In genomic region chr1:119139393-119139792, GRCh38 we compare ENCODE assay signal across 8 cellular contexts.
DNase-seq lines count a peak whose midpoint lies in the region; ATAC-seq, FAIRE-seq and TF ChIP-seq lines count a peak whose summit lies in the region.

No MANE protein-coding gene starts in this region.

- H3K27ac ChIP-seq in RWPE2 (ENCODE audit: poor library complexity, severe bottlenecking), result peak overlapping the region; percentile 62

- H3K9me3 ChIP-seq in HAP-1 (no peaks in the 10 kb centered on the region), RWPE2 (ENCODE audit: severe bottlenecking) (no peaks in the 10 kb centered on the region)

- H3K4me3 ChIP-seq in HAP-1 (peak overlapping the region; percentile 79), RWPE2 (ENCODE audit: severe bottlenecking) (peak overlapping the region; percentile 51), fibroblast of mammary gland (ENCODE audit: control insufficient read depth, low read depth, low read length) (peak overlapping the region; percentile 83)

- H3K36me3 ChIP-seq in HAP-1 (replicated peaks), result no peaks in the 10 kb centered on the region
- H3K36me3 ChIP-seq in RWPE2 (ENCODE audit: low read depth), result peaks cover 8% of the 10 kb centered on the region; the same call in 1 of the 2 replicates

- FAIRE-seq in RCC 7860 (lab: Jason Lieb, UNC), result no peak

- H3K4me1 ChIP-seq in HAP-1 (peaks cover 24% of the 10 kb centered on the region), RWPE2 (ENCODE audit: insufficient read depth, poor library complexity, severe bottlenecking) (peaks cover 19% of the 10 kb centered on the region)

- peak; percentile 59 for DNase-seq in NCI-H2029 (lab: John Stamatoyannopoulos, UW)
- no peak for DNase-seq in NCI-H2029 treated with DMSO at 0.1 percent for 48 hours (lab: John Stamatoyannopoulos, UW)
- no peak for DNase-seq in HAP-1 (ENCODE audit: low spot score in 2 of 2)
- no peak for DNase-seq in RWPE2 (ENCODE audit: low spot score)
- DNase-seq in fibroblast of mammary gland (ENCODE audit: low read depth), result no peak
- peak; percentile 27 for DNase-seq in stimulated activated CD8-positive, alpha-beta memory T cell treated with anti-CD3 and anti-CD28 coated beads, Interleukin-4, amount 100 ng/mL, for 48 hours
- DNase-seq in RCC 7860 (ENCODE audit: low spot score), result no peak
- no peak for DNase-seq in midbrain (lab: John Stamatoyannopoulos, UW)

- ATAC-seq in RWPE2 (ENCODE audit: low read depth), result no peak

- H3K27me3 ChIP-seq in HAP-1 (ENCODE audit: low read depth) (no peaks in the 10 kb centered on the region), RWPE2 (ENCODE audit: insufficient read depth, poor library complexity, severe bottlenecking) (no peaks in the 10 kb centered on the region)

- TF ChIP-seq CTCF in RWPE2 (IDR thresholded peaks at IDR 0.05; ENCODE audit: poor library complexity, severe bottlenecking), result no peak
- no peak for TF ChIP-seq CTCF in fibroblast of mammary gland (conservative IDR thresholded peaks at IDR 0.05; ENCODE audit: control insufficient read depth, insufficient read depth, low read depth, low read length)

- in situ Hi-C loops in HAP-1 (cut with MboI; ENCODE audit: low sequenced_read_pairs), result no loop called here

Comparison
In these comparisons a context has a peak if more than half of its experiments do, and no peak if none do; other contexts are left out.
1. DNase-seq: peak in NCI-H2029 (single experiment) and stimulated activated CD8-positive, alpha-beta memory T cell treated with anti-CD3 and anti-CD28 coated beads, Interleukin-4, amount 100 ng/mL, for 48 hours (single experiment); none in NCI-H2029 treated with DMSO at 0.1 percent for 48 hours (single experiment), HAP-1 (0 of 2), RWPE2 (single experiment), fibroblast of mammary gland (single experiment), RCC 7860 (single experiment) and midbrain (single experiment).
2. Peak in every context shown above with its lines, with median percentiles within 50 percentile points of each other: H3K4me3 ChIP-seq.